16 cellular contexts compared by ENCODE assay signal in the genomic region with DNA sequence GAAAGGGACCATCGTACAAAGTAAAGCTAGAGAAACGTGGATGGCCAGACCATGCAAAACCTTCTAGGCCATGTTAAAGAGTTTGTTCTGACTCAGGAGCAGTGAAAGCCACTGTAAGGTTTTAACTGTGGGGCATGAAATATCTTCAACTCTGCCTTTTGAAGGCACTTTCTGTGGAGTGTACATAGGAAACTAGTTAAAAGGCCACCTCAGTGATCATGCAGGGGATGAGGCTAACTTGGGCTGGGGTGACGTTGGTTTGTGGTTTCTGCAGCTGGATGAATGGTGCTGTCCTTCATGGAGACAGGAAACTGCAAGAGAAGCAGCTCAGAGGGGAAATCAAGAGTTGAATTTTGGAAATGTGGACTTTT.
DNase-seq lines count a peak whose midpoint lies in the region; ATAC-seq, FAIRE-seq and TF ChIP-seq lines count a peak whose summit lies in the region.
"Had no signal": no experiment of that assay in that cellular context is flagged by ENCODE, and none has a peak within 500 bp of the region (broad histone marks: within the 10 kb centered on the region; RNA-seq: fewer than 3 reads in every experiment).

No MANE protein-coding gene starts in this region.

- TF ChIP-seq CTCF in K562 (IDR thresholded peaks at IDR 0.05 in 2 of 3, conservative IDR thresholded peaks at IDR 0.05 in 1 of 3; ENCODE audit: insufficient read depth in 2 of 3, low read depth in 1 of 3, low read length in 3 of 3) (no peak), pancreas (IDR thresholded peaks at IDR 0.05) (no peak)

- H3K27me3 ChIP-seq in K562 (ENCODE audit: control insufficient read depth in 2 of 2, insufficient read depth in 2 of 2, low read length in 2 of 2) (peaks cover 0 to 5% of the 10 kb centered on the region in 2 experiments; a peak in 1 of 5 replicates), pancreas (no peaks in the 10 kb centered on the region)

- H3K27ac ChIP-seq in K562 (ENCODE audit: extremely low read depth, low read depth, low read length) (no peak overlapping the region), pancreas (peak overlapping the region in 1 of 4 donors; percentile 22)
- H3K27ac ChIP-seq: suprapubic skin had no signal

- in situ Hi-C loops in K562 (cut with MboI), result no loop called here

- TF ChIP-seq RAD21 in K562 (CRISPR knock-in tag; conservative IDR thresholded peaks at IDR 0.05 in 1 of 2, IDR thresholded peaks at IDR 0.05 in 1 of 2), result no peak

- DNase-seq in EL (peak; percentile 10), LoVo (ENCODE audit: low spot score) (peak; percentile 52), K562 (ENCODE audit: extremely low read depth in 1 of 4, low spot score in 3 of 4) (no peak), pancreas (peak in 1 of 6 donors; percentile 20), NCI-H2107 treated with DMSO at 0.1 percent for 48 hours (lab: John Stamatoyannopoulos, UW; ENCODE audit: unreplicated experiment) (no peak)
- DNase-seq: activated naive CD8-positive, alpha-beta T cell treated with anti-CD3 and anti-CD28 coated beads, Interleukin-2, amount 10 ng/mL, durations not matched to agents 7 days and 5 days; mesendoderm; NCI-H2029 treated with DMSO at 0.1 percent for 48 hours; NK-92 treated with Interleukin-12 subunit alpha and Interleukin-12 subunit beta, amount 100 ng/mL, for 24 hours; occipital lobe; stimulated activated CD4-positive, alpha-beta T cell treated with anti-CD3 and anti-CD28 coated beads, Interleukin-12 subunit alpha, Interleukin-12 subunit beta, amount 100 ng/mL, for 4 hours; SW 1271 had no signal

- no peak overlapping the region for H3K9ac ChIP-seq in K562 (ENCODE audit: insufficient read depth in 1 of 2, low read depth in 2 of 2, low read length in 2 of 2)

- H3K4me3 ChIP-seq in K562 (no peak overlapping the region), pancreas (no peak overlapping the region)
- H3K4me3 ChIP-seq: suprapubic skin had no signal

- no peaks in the 10 kb centered on the region for H4K20me1 ChIP-seq in K562 (replicated peaks; ENCODE audit: control insufficient read depth, insufficient read depth, low read length)

- POLR2A ChIA-PET in K562 (lab: Yijun Ruan, JAX), result no interaction called here

- BruUV-seq in K562 (replicated peaks; lab: Mats Ljungman, UMichigan), result no TSS peak

- WGBS in K562 (ENCODE audit: insufficient coverage, low coverage, missing lambda C conversion rate), result 0% methylated on average over 3 of the region's 3 CpGs
- 66 to 72% methylated on average over 3 of the region's 3 CpGs for WGBS in pancreas, 2 donors

- H3K4me2 ChIP-seq in K562 (ENCODE audit: insufficient read depth, low read length), result no peak overlapping the region

- H3K9me3 ChIP-seq in K562 (replicated peaks; ENCODE audit: control insufficient read depth, insufficient read depth, low read depth, low read length) (no peaks in the 10 kb centered on the region), pancreas (no peaks in the 10 kb centered on the region)
- H3K9me3 ChIP-seq: suprapubic skin had no signal

- FAIRE-seq in K562 (lab: Jason Lieb, UNC) (no peak), pancreas (lab: Jason Lieb, UNC) (no peak)
- FAIRE-seq: D721Med had no signal

- H3K4me1 ChIP-seq in K562 (replicated peaks in 1 of 2; ENCODE audit: control insufficient read depth in 2 of 2, insufficient read depth in 2 of 2, low read length in 2 of 2) (no peaks in the 10 kb centered on the region), pancreas (peaks cover 0 to 8% (median 0%) of the 10 kb centered on the region in 3 donors)
- H3K4me1 ChIP-seq: suprapubic skin had no signal

- no peaks in the 10 kb centered on the region for H3K36me3 ChIP-seq in K562 (ENCODE audit: control insufficient read depth, insufficient read depth, low read length)
- no peaks in the 10 kb centered on the region for H3K36me3 ChIP-seq in pancreas
- H3K36me3 ChIP-seq: suprapubic skin had no signal

- CTCF ChIA-PET in K562 (lab: Yijun Ruan, JAX; ENCODE audit: low intra/inter-chr PET ratio), result no interaction called here

- intact Hi-C loops in K562 (cut with micrococcal nuclease), result no loop called here
- intact Hi-C loops in pancreas (cut with DNase I), result no loop called here

- H3K9me1 ChIP-seq in K562 (ENCODE audit: control insufficient read depth, insufficient read depth, low read length), result no peaks in the 10 kb centered on the region

- H3K79me2 ChIP-seq in K562 (ENCODE audit: control insufficient read depth, insufficient read depth, low read length), result no peaks in the 10 kb centered on the region

- ATAC-seq in K562 (no peak), pancreas (peak in 3 of 4 donors; percentile 28 to 67 (median 54)), HG02973 (IDR thresholded peaks at IDR 0.05; ENCODE audit: unreplicated experiment) (no peak), GM21529 (IDR thresholded peaks at IDR 0.05; ENCODE audit: unreplicated experiment) (no peak)

- TF ChIP-seq EP300 in K562 (IDR thresholded peaks at IDR 0.05; ENCODE audit: low read length), result no peak

- no peak overlapping the region for H2AFZ ChIP-seq in K562 (ENCODE audit: low read depth, low read length)

- TF ChIP-seq POLR2A in K562 (conservative IDR thresholded peaks at IDR 0.05), result no peak

TF ChIP-seq in K562, 482 proteins besides CTCF, POLR2A, EP300 and RAD21:
- TF ChIP-seq RBM39 (optimal IDR thresholded peaks at IDR 0.05; ENCODE audit: low read depth, low read length), result no peak
- TF ChIP-seq HMBOX1 (IDR thresholded peaks at IDR 0.05), result 0 out of 2 replicates have a peak, but pooled peaks have one; percentile 39

Comparison
In these comparisons a context has a peak if more than half of its experiments do, and no peak if none do; other contexts are left out.
1. DNase-seq: peak in EL (single experiment) and LoVo (single experiment); none in K562 (0 of 4) and NCI-H2107 treated with DMSO at 0.1 percent for 48 hours (single experiment).
2. ATAC-seq: peak in pancreas (3 of 4); none in K562 (single experiment), HG02973 (single experiment) and GM21529 (single experiment).